10 cellular contexts compared by ENCODE assay signal in genomic region chr15:73959012-73959581, GRCh38. TPM values are rescaled to one million over a fixed set of nuclear protein-coding genes. Genes with fewer than 3 reads are reported as not detected.
DNase-seq lines count a peak whose midpoint lies in the region; ATAC-seq and TF ChIP-seq lines count a peak whose summit lies in the region.
"Had no signal": no experiment of that assay in that cellular context is flagged by ENCODE, and none has a peak within 500 bp of the region (broad histone marks: within the 10 kb centered on the region; RNA-seq: fewer than 3 reads in every experiment).

No MANE protein-coding gene starts in this region.

- H3K4me3 ChIP-seq in CD8-positive, alpha-beta memory T cell (ENCODE audit: low read length), result no peak overlapping the region
- H3K4me3 ChIP-seq in Peyer's patch, result no peak overlapping the region
- no peak overlapping the region for H3K4me3 ChIP-seq in vagina
- H3K4me3 ChIP-seq: pancreas, stomach had no signal

- peak overlapping the region; percentile 37 to 89 (median 54) for H3K27ac Mint-ChIP-seq in CD8-positive, alpha-beta memory T cell

- no peaks in the 10 kb centered on the region for H3K36me3 ChIP-seq in CD8-positive, alpha-beta memory T cell (ENCODE audit: insufficient read depth, low read length)
- H3K36me3 ChIP-seq in Peyer's patch, result no peaks in the 10 kb centered on the region
- no peaks in the 10 kb centered on the region for H3K36me3 ChIP-seq in vagina
- H3K36me3 ChIP-seq: pancreas, stomach had no signal

- TF ChIP-seq CTCF in Peyer's patch (IDR thresholded peaks at IDR 0.05), result peak in 1 of 6 experiments; percentile 2
- TF ChIP-seq CTCF in vagina (IDR thresholded peaks at IDR 0.05), result no peak

- DNase-seq in CD8-positive, alpha-beta memory T cell, result peak in 2 of 5 donors; percentile 38 to 68
- DNase-seq in SW 1271 (lab: John Stamatoyannopoulos, UW) (peak; percentile 80 to 96), fibroblast of peridontal ligament (ENCODE audit: extremely low read depth) (peak; percentile 35), NCI-H345 treated with DMSO at 0.1 percent for 48 hours (lab: John Stamatoyannopoulos, UW; ENCODE audit: unreplicated experiment) (no peak), Peyer's patch (no peak), vagina (ENCODE audit: extremely low spot score in 2 of 2) (no peak)
- DNase-seq: pancreas, stomach had no signal

- CTCF ChIA-PET in CD8-positive, alpha-beta memory T cell (lab: Charles Lee), result interaction anchor here (0.6 to 3.3 kb wide), 10 partner anchors 8 to 1243 kb away, joined by 3 to 15 read pairs (median 4); partner anchors contain the start of gene C15orf39

- H3K4me1 Mint-ChIP-seq in CD8-positive, alpha-beta memory T cell, result peaks cover 20 to 30% (median 25%) of the 10 kb centered on the region in 3 donors

- H3K9me3 ChIP-seq in CD8-positive, alpha-beta memory T cell (ENCODE audit: low read length), result no peaks in the 10 kb centered on the region
- H3K9me3 ChIP-seq in Peyer's patch (no peaks in the 10 kb centered on the region), vagina (no peaks in the 10 kb centered on the region)
- H3K9me3 ChIP-seq: pancreas, stomach had no signal

- no peaks in the 10 kb centered on the region for H3K27me3 Mint-ChIP-seq in CD8-positive, alpha-beta memory T cell

- TF ChIP-seq POLR2A in Peyer's patch (IDR thresholded peaks at IDR 0.05), result no peak
- no peak for TF ChIP-seq POLR2A in vagina (IDR thresholded peaks at IDR 0.05)

- no peaks in the 10 kb centered on the region for H3K36me3 Mint-ChIP-seq in CD8-positive, alpha-beta memory T cell

- H3K27ac ChIP-seq in CD8-positive, alpha-beta memory T cell (ENCODE audit: low read depth, low read length), result no peak overlapping the region
- H3K27ac ChIP-seq in Peyer's patch (peak overlapping the region in 1 of 4 donors; percentile 27), vagina (no peak overlapping the region)
- H3K27ac ChIP-seq: pancreas, stomach had no signal

- H3K4me3 Mint-ChIP-seq in CD8-positive, alpha-beta memory T cell, result peak overlapping the region; percentile 25 to 86 (median 59)

- no peaks in the 10 kb centered on the region for H3K27me3 ChIP-seq in CD8-positive, alpha-beta memory T cell (ENCODE audit: insufficient read depth, low read length, poor library complexity, severe bottlenecking)
- H3K27me3 ChIP-seq in Peyer's patch (no peaks in the 10 kb centered on the region), vagina (no peaks in the 10 kb centered on the region)
- H3K27me3 ChIP-seq: pancreas had no signal

- peak; percentile 64 for ATAC-seq in HG03159 (IDR thresholded peaks at IDR 0.05; ENCODE audit: unreplicated experiment)
- no peak for ATAC-seq in HG02623 (IDR thresholded peaks at IDR 0.05; ENCODE audit: unreplicated experiment)

- intact Hi-C loops in vagina (cut with DNase I), result no loop called here

- H3K9me3 Mint-ChIP-seq in CD8-positive, alpha-beta memory T cell, result no peaks in the 10 kb centered on the region

- H3K4me1 ChIP-seq in CD8-positive, alpha-beta memory T cell (ENCODE audit: insufficient read depth, low read length), result peaks cover 22% of the 10 kb centered on the region
- H3K4me1 ChIP-seq in Peyer's patch (peaks cover 0 to 9% (median 4%) of the 10 kb centered on the region in 4 donors), vagina (peaks cover 11% of the 10 kb centered on the region)
- H3K4me1 ChIP-seq: pancreas had no signal

- POLR2A ChIA-PET in CD8-positive, alpha-beta memory T cell (lab: Charles Lee), result interaction anchor here (0.6 to 1.2 kb wide), 4 partner anchors 19 to 1064 kb away, joined by 3 to 10 read pairs (median 4); no protein-coding TSS in a partner anchor

RNA-seq across cellular contexts. Expression of gene LOXL1, which starts 32.8 kb away (rescaled TPM):
- 1 to 10 TPM; 1.3 to 1.5 TPM for total RNA-seq in CD8-positive, alpha-beta memory T cell
- polyA plus RNA-seq in CD8-positive, alpha-beta memory T cell, result 3.1 TPM
- 1 to 10 TPM; 1.8 to 8.3 (median 5.4) TPM for total RNA-seq in Peyer's patch
- total RNA-seq in vagina, result 29.0 TPM

RNA-seq across cellular contexts. Expression of gene STOML1, which starts 33.0 kb away (rescaled TPM):
- 10 to 100 TPM; 13.2 to 13.3 TPM for total RNA-seq in CD8-positive, alpha-beta memory T cell
- 8.6 TPM for polyA plus RNA-seq in CD8-positive, alpha-beta memory T cell
- total RNA-seq in Peyer's patch (10 to 100 TPM in 3 of 4 donors, not detected in 1; 10.9 to 24.5 (median 13.5) TPM), vagina (15.0 TPM)

RNA-seq across cellular contexts. Expression of gene PML, which starts 35.4 kb away (rescaled TPM):
- 10 to 100 TPM; 35.5 to 37.4 TPM for total RNA-seq in CD8-positive, alpha-beta memory T cell
- 32.3 TPM for polyA plus RNA-seq in CD8-positive, alpha-beta memory T cell
- total RNA-seq in Peyer's patch (100 to 1,000 TPM in 1 of 4 donors, 10 to 100 TPM in 3; 52.4 to 116 (median 82.9) TPM), vagina (107 TPM)

Comparison
In these comparisons a context has a peak if more than half of its experiments do, and no peak if none do; other contexts are left out.
1. DNase-seq: peak in SW 1271 (2 of 2) and fibroblast of peridontal ligament (single experiment); none in NCI-H345 treated with DMSO at 0.1 percent for 48 hours (single experiment), Peyer's patch (0 of 3) and vagina (0 of 2).